8 cellular contexts compared by ENCODE assay signal in genomic region chr11:98007072-98007471, GRCh38.
"Had no signal": no experiment of that assay in that cellular context is flagged by ENCODE, and none has a peak within 500 bp of the region (broad histone marks: within the 10 kb centered on the region; RNA-seq: fewer than 3 reads in every experiment).

No MANE protein-coding gene starts in this region.

- H3K4me3 ChIP-seq: GM23248, HAP-1 had no signal

- H3K4me1 ChIP-seq: HAP-1 had no signal

- H2AFZ ChIP-seq: GM23248 had no signal

- ATAC-seq: HCT116 had no signal

- H3K9ac ChIP-seq: GM23248 had no signal

- H3K36me3 ChIP-seq: HAP-1 had no signal

- H3K9me3 ChIP-seq: HAP-1 had no signal

- DNase-seq: GM23248, GOT3, H7, HFFc6, KG1 had no signal

- H3K27ac ChIP-seq: GM23248, HL-60 had no signal
